8 cellular contexts compared by ENCODE assay signal in genomic region chr3:122508944-122509343, GRCh38. TPM values are rescaled to one million over a fixed set of nuclear protein-coding genes. Genes with fewer than 3 reads are reported as not detected.
DNase-seq lines count a peak whose midpoint lies in the region; ATAC-seq, FAIRE-seq and TF ChIP-seq lines count a peak whose summit lies in the region.
"Not testable (repeated sequence)": the region's sequence is repeated elsewhere in the genome, so short reads cannot be mapped to it uniquely, and the experiment has no call there.

No MANE protein-coding gene starts in this region.

- H3K9me3 ChIP-seq in body of pancreas, pancreas: not testable (repeated sequence)

- H3K36me3 ChIP-seq in GM23338 (ENCODE audit: insufficient read depth); body of pancreas (replicated peaks in 1 of 2; ENCODE audit: insufficient read depth in 1 of 2, low read depth in 2 of 2); pancreas: not testable (repeated sequence)

- H3K79me2 ChIP-seq in GM23338 (replicated peaks; ENCODE audit: insufficient read depth), result peaks cover 100% of the 10 kb centered on the region

- CTCF ChIA-PET in activated B cell treated with CpG ODN at 0.5 μM for 24 hours (lab: Charles Lee), result not testable (repeated sequence)

- H3K27me3 ChIP-seq in GM23338 (ENCODE audit: insufficient read depth); body of pancreas; pancreas: not testable (repeated sequence)

- FAIRE-seq in pancreas (lab: Jason Lieb, UNC), result not testable (repeated sequence)

- H3K36me3 Mint-ChIP-seq in GM23338 (ENCODE audit: low read depth), result not testable (repeated sequence)
- H3K36me3 Mint-ChIP-seq in activated B cell treated with CpG ODN at 0.5 μM for 24 hours (ENCODE audit: low read depth), result peaks cover 32% of the 10 kb centered on the region
- H3K36me3 Mint-ChIP-seq in stimulated activated naive B cell treated with anti-CD40 and anti-IgM and Interleukin-4, amounts not matched to agents 10 μg/mL and 1 μg/mL and 100 μg/mL, for 72 hours, result peaks cover 18 to 52% of the 10 kb centered on the region in 2 donors

- POLR2A ChIA-PET in activated B cell treated with CpG ODN at 0.5 μM for 24 hours (lab: Charles Lee), result interaction anchor here (0.7 kb wide), 1 partner anchor 11 kb away, joined by 3 read pairs; no protein-coding TSS in a partner anchor

- not testable (repeated sequence) for H3K4me2 ChIP-seq in GM23338

- intact Hi-C loops in activated B cell treated with CpG ODN at 0.5 μM for 24 hours (cut with micrococcal nuclease); body of pancreas (cut with DNase I); pancreas (cut with DNase I): not testable (repeated sequence)

- not testable (repeated sequence) for H2AFZ ChIP-seq in GM23338

- DNase-seq in ELR (ENCODE audit: low read depth) (peak; percentile 19), M059J (ENCODE audit: low read depth) (peak; percentile 95), body of pancreas (peak; percentile 61 to 78 (median 70)), foreskin melanocyte (peak; percentile 63), pancreas (peak in 4 of 6 donors; percentile 41 to 64 (median 62))
- DNase-seq in GM23338 (ENCODE audit: low spot score); activated B cell treated with CpG ODN at 0.5 μM for 24 hours; stimulated activated naive B cell treated with anti-CD40 and anti-IgM and Interleukin-4, amounts not matched to agents 10 μg/mL and 1 μg/mL and 100 μg/mL, for 72 hours: not testable (repeated sequence)

- H3K9me2 ChIP-seq in GM23338 (ENCODE audit: insufficient read depth), result not testable (repeated sequence)

- H3K4me3 ChIP-seq in GM23338, body of pancreas, pancreas: not testable (repeated sequence)

- 0 out of 2 replicates have a peak overlapping the region, but pooled peaks have one; percentile 74 for H3K27ac Mint-ChIP-seq in GM23338
- not testable (repeated sequence) for H3K27ac Mint-ChIP-seq in activated B cell treated with CpG ODN at 0.5 μM for 24 hours
- peak overlapping the region; percentile 33 for H3K27ac Mint-ChIP-seq in stimulated activated naive B cell treated with anti-CD40 and anti-IgM and Interleukin-4, amounts not matched to agents 10 μg/mL and 1 μg/mL and 100 μg/mL, for 72 hours

- H3K27ac ChIP-seq in GM23338 (ENCODE audit: low read depth); body of pancreas; pancreas: not testable (repeated sequence)

- not testable (repeated sequence) for H3K27me3 Mint-ChIP-seq in GM23338 (ENCODE audit: insufficient read depth, low read depth, poor library complexity); activated B cell treated with CpG ODN at 0.5 μM for 24 hours; stimulated activated naive B cell treated with anti-CD40 and anti-IgM and Interleukin-4, amounts not matched to agents 10 μg/mL and 1 μg/mL and 100 μg/mL, for 72 hours

- H3F3A ChIP-seq in GM23338 (replicated peaks; ENCODE audit: low read depth), result not testable (repeated sequence)

- not testable (repeated sequence) for ATAC-seq in GM23338
- ATAC-seq in activated B cell treated with CpG ODN at 0.5 μM for 24 hours (ENCODE audit: low read depth) (peak; percentile 53), body of pancreas (peak; percentile 67), pancreas (peak; percentile 71 to 83 (median 80))
- peak in 1 of 2 donors; percentile 54 for ATAC-seq in stimulated activated naive B cell treated with anti-CD40 and anti-IgM and Interleukin-4, amounts not matched to agents 10 μg/mL and 1 μg/mL and 100 μg/mL, for 72 hours (replicated peaks)

- H3K4me1 Mint-ChIP-seq in GM23338 (peaks cover 56% of the 10 kb centered on the region), activated B cell treated with CpG ODN at 0.5 μM for 24 hours (peaks cover 67% of the 10 kb centered on the region)
- H3K4me1 Mint-ChIP-seq in stimulated activated naive B cell treated with anti-CD40 and anti-IgM and Interleukin-4, amounts not matched to agents 10 μg/mL and 1 μg/mL and 100 μg/mL, for 72 hours, result peaks cover 37 to 66% of the 10 kb centered on the region in 2 donors

- H3K4me3 Mint-ChIP-seq in GM23338; activated B cell treated with CpG ODN at 0.5 μM for 24 hours; stimulated activated naive B cell treated with anti-CD40 and anti-IgM and Interleukin-4, amounts not matched to agents 10 μg/mL and 1 μg/mL and 100 μg/mL, for 72 hours: not testable (repeated sequence)

- WGBS in body of pancreas, 2 donors, result 60 to 66% methylated on average over 9 of the region's 9 CpGs
- 55 to 57% methylated on average over 9 of the region's 9 CpGs for WGBS in pancreas, 2 donors

- H4K20me1 ChIP-seq in GM23338 (replicated peaks; ENCODE audit: insufficient read depth), result peaks cover 65% of the 10 kb centered on the region

- not testable (repeated sequence) for TF ChIP-seq CTCF in GM23338 (conservative IDR thresholded peaks at IDR 0.05; ENCODE audit: low read depth in 2 of 2); activated B cell treated with CpG ODN at 0.5 μM for 24 hours (IDR thresholded peaks at IDR 0.05); body of pancreas (IDR thresholded peaks at IDR 0.05); pancreas (IDR thresholded peaks at IDR 0.05)

- H3K4me1 ChIP-seq in GM23338 (ENCODE audit: insufficient read depth) (peaks cover 54% of the 10 kb centered on the region), body of pancreas (peaks cover 52% of the 10 kb centered on the region), pancreas (peaks cover 16 to 49% (median 34%) of the 10 kb centered on the region in 3 donors)

- not testable (repeated sequence) for H3K9me3 Mint-ChIP-seq in GM23338; activated B cell treated with CpG ODN at 0.5 μM for 24 hours; stimulated activated naive B cell treated with anti-CD40 and anti-IgM and Interleukin-4, amounts not matched to agents 10 μg/mL and 1 μg/mL and 100 μg/mL, for 72 hours

- TF ChIP-seq POLR2A in body of pancreas (IDR thresholded peaks at IDR 0.05), result not testable (repeated sequence)

RNA-seq across cellular contexts. Expression of gene KPNA1, which starts 5.8 kb away (rescaled TPM):
- total RNA-seq in GM23338 (2014; rRNA removed; shearing (Covaris generic)), result 30.1 and 38.4 TPM in 2 replicates
- 19.8 and 20.5 TPM in 2 replicates for polyA plus RNA-seq in GM23338 (2016; fragmentation: Nextera tagmentation; extraction: Ambion mirVana)
- total RNA-seq in M059J (2014; rRNA removed; shearing (Covaris generic)), result 40.8 and 65.1 TPM in 2 replicates
- 72.9 and 76.4 TPM in 2 replicates for total RNA-seq in activated B cell treated with CpG ODN at 0.5 μM for 24 hours
- 10 to 100 TPM; 20.2 to 28.7 TPM for total RNA-seq in body of pancreas
- 10 to 100 TPM; 19.7 to 35.1 (median 25.9) TPM for total RNA-seq in pancreas
- 10 to 100 TPM in 1 of 2 donors, 1 to 10 TPM in 1; 5.7 to 12.6 TPM for polyA plus RNA-seq in pancreas

RNA-seq across cellular contexts. Expression of gene PARP9, which starts 55.2 kb away (rescaled TPM):
- 2.2 and 3.9 TPM in 2 replicates for total RNA-seq in GM23338 (2014; rRNA removed; shearing (Covaris generic))
- polyA plus RNA-seq in GM23338 (2016; fragmentation: Nextera tagmentation; extraction: Ambion mirVana) (1.8 and 2.1 TPM in 2 replicates), pancreas (10 to 100 TPM; 18.1 to 33.2 TPM)
- total RNA-seq in M059J (2014; rRNA removed; shearing (Covaris generic)), result 143 and 192 TPM in 2 replicates
- total RNA-seq in activated B cell treated with CpG ODN at 0.5 μM for 24 hours (45.9 and 50.8 TPM in 2 replicates), body of pancreas (10 to 100 TPM; 13.2 to 17.1 TPM), pancreas (10 to 100 TPM in 5 of 6 donors, 1 to 10 TPM in 1; 8.6 to 22.7 (median 13.3) TPM)

RNA-seq across cellular contexts. Expression of gene DTX3L, which starts 55.2 kb away (rescaled TPM):
- total RNA-seq in GM23338 (2014; rRNA removed; shearing (Covaris generic)), result 6.8 TPM in 2 replicates
- 1.8 and 2.1 TPM in 2 replicates for polyA plus RNA-seq in GM23338 (2016; fragmentation: Nextera tagmentation; extraction: Ambion mirVana)
- total RNA-seq in M059J (2014; rRNA removed; shearing (Covaris generic)), result 109 and 174 TPM in 2 replicates
- total RNA-seq in activated B cell treated with CpG ODN at 0.5 μM for 24 hours, result 73.8 and 76.5 TPM in 2 replicates
- total RNA-seq in body of pancreas, result 10 to 100 TPM; 13.5 to 17.6 TPM
- total RNA-seq in pancreas, result 10 to 100 TPM; 15.3 to 36.6 (median 21.1) TPM
- 1 to 10 TPM; 7.4 to 8.3 TPM for polyA plus RNA-seq in pancreas
